In genomic region chr1:227318852-227319607, GRCh38 we compare ENCODE assay signal across 8 cellular contexts. TPM values are rescaled to one million over a fixed set of nuclear protein-coding genes. Genes with fewer than 3 reads are reported as not detected.
A peak's percentile ranks its signal among the peaks of the same experiment; 100 is the strongest.
DNase-seq lines count a peak whose midpoint lies in the region; ATAC-seq and TF ChIP-seq lines count a peak whose summit lies in the region.

No MANE protein-coding gene starts in this region.

- H3K4me1 Mint-ChIP-seq in activated naive CD4-positive, alpha-beta T cell treated with anti-CD3 and anti-CD28 coated beads, Interleukin-2, amount 10 ng/mL, durations not matched to agents 7 days and 5 days: peaks cover 18% of the 10 kb centered on the region

- H3K4me3 Mint-ChIP-seq in activated naive CD4-positive, alpha-beta T cell treated with anti-CD3 and anti-CD28 coated beads, Interleukin-2, amount 10 ng/mL, durations not matched to agents 7 days and 5 days: peak overlapping the region; percentile 65

- peaks cover 0 to 21% (median 0%) of the 10 kb centered on the region in 4 donors for H3K4me1 ChIP-seq in Peyer's patch
- peaks cover 0 to 29% (median 16%) of the 10 kb centered on the region in 6 donors for H3K4me1 ChIP-seq in spleen

- CTCF ChIA-PET in activated naive CD4-positive, alpha-beta T cell treated with anti-CD3 and anti-CD28 coated beads, Interleukin-2, amount 10 ng/mL, durations not matched to agents 7 days and 5 days (lab: Charles Lee): no interaction called here

- H3K9me3 Mint-ChIP-seq in activated naive CD4-positive, alpha-beta T cell treated with anti-CD3 and anti-CD28 coated beads, Interleukin-2, amount 10 ng/mL, durations not matched to agents 7 days and 5 days: no peaks in the 10 kb centered on the region

- H3K36me3 Mint-ChIP-seq in activated naive CD4-positive, alpha-beta T cell treated with anti-CD3 and anti-CD28 coated beads, Interleukin-2, amount 10 ng/mL, durations not matched to agents 7 days and 5 days: no peaks in the 10 kb centered on the region

- WGBS in spleen, 5 donors: 9 to 20% (median 15%) methylated on average over 25 to 31 of the region's 31 CpGs

- no peak overlapping the region for H3K27ac Mint-ChIP-seq in activated naive CD4-positive, alpha-beta T cell treated with anti-CD3 and anti-CD28 coated beads, Interleukin-2, amount 10 ng/mL, durations not matched to agents 7 days and 5 days

- H3K27me3 Mint-ChIP-seq in activated naive CD4-positive, alpha-beta T cell treated with anti-CD3 and anti-CD28 coated beads, Interleukin-2, amount 10 ng/mL, durations not matched to agents 7 days and 5 days: peaks cover 68% of the 10 kb centered on the region

- H3K9me3 ChIP-seq in Peyer's patch (no peaks in the 10 kb centered on the region), spleen (peaks cover 0 to 5% (median 0%) of the 10 kb centered on the region in 8 donors)

- H3K27me3 ChIP-seq in Peyer's patch: no peaks in the 10 kb centered on the region
- peaks cover 0 to 60% (median 23%) of the 10 kb centered on the region in 7 donors for H3K27me3 ChIP-seq in spleen (replicated peaks in 1 of 7)

- H3K27ac ChIP-seq in Peyer's patch (peak overlapping the region; percentile 73 to 99 (median 91)), spleen (peak overlapping the region; percentile 82 to 93 (median 92))

- TF ChIP-seq POLR2A in Peyer's patch (IDR thresholded peaks at IDR 0.05): no peak
- peak in 1 of 3 donors; percentile 16 for TF ChIP-seq POLR2A in spleen (IDR thresholded peaks at IDR 0.05)

- H3K36me3 ChIP-seq in Peyer's patch: no peaks in the 10 kb centered on the region
- H3K36me3 ChIP-seq in spleen: no peaks in the 10 kb centered on the region

- DNase-seq in activated naive CD4-positive, alpha-beta T cell treated with anti-CD3 and anti-CD28 coated beads, Interleukin-2, amount 10 ng/mL, durations not matched to agents 7 days and 5 days: no peak
- no peak for DNase-seq in activated naive CD4-positive, alpha-beta T cell treated with anti-CD3 and anti-CD28 coated beads, Interleukin-2, amount 50 U/mL, for 16 hours
- DNase-seq in Peyer's patch (peak in 1 of 3 donors; percentile 54), dermis blood vessel endothelial cell (peak; percentile 68), left colon (peak; percentile 40 to 55), spleen (no peak), NK-92 (lab: John Stamatoyannopoulos, UW; ENCODE audit: unreplicated experiment) (no peak), amniotic stem cell (lab: John Stamatoyannopoulos, UW) (no peak)

- no peak for ATAC-seq in left colon

- H3K4me3 ChIP-seq in Peyer's patch: peak overlapping the region; percentile 56 to 87 (median 64)
- H3K4me3 ChIP-seq in spleen: peak overlapping the region; percentile 50 to 83 (median 63)

- no peak for TF ChIP-seq CTCF in Peyer's patch (IDR thresholded peaks at IDR 0.05)
- no peak for TF ChIP-seq CTCF in spleen (IDR thresholded peaks at IDR 0.05 in 8 of 11, conservative IDR thresholded peaks at IDR 0.05 in 3 of 11)

- intact Hi-C loops in left colon (cut with DNase I, micrococcal nuclease): no loop called here
- intact Hi-C loops in spleen (cut with DNase I; ENCODE audit: low total_unique reads): no loop called here

RNA-seq across cellular contexts. Expression of gene CDC42BPA, which starts 0.7 kb away (rescaled TPM):
- total RNA-seq in Peyer's patch (100 to 1,000 TPM in 1 of 4 donors, 10 to 100 TPM in 3; 49.3 to 107 (median 53.9) TPM), dermis blood vessel endothelial cell (105 and 112 TPM in 2 replicates), left colon (10 to 100 TPM; 46.2 to 49.9 TPM), spleen (10 to 100 TPM; 13.8 to 36.4 (median 29.5) TPM)
- polyA plus RNA-seq in spleen: 1 to 10 TPM; 1.1 to 3.6 (median 1.7) TPM

Comparison
In these comparisons a context has a peak if more than half of its experiments do, and no peak if none do; other contexts are left out.
1. DNase-seq: peak in dermis blood vessel endothelial cell (single experiment) and left colon (2 of 2); none in activated naive CD4-positive, alpha-beta T cell treated with anti-CD3 and anti-CD28 coated beads, Interleukin-2, amount 10 ng/mL, durations not matched to agents 7 days and 5 days (single experiment), activated naive CD4-positive, alpha-beta T cell treated with anti-CD3 and anti-CD28 coated beads, Interleukin-2, amount 50 U/mL, for 16 hours (single experiment), spleen (single experiment), NK-92 (single experiment) and amniotic stem cell (single experiment).